In genomic region chr12:54010972-54011664, GRCh38 we compare ENCODE assay signal across 13 cellular contexts.
A peak's percentile ranks its signal among the peaks of the same experiment; 100 is the strongest.
DNase-seq lines count a peak whose midpoint lies in the region; ATAC-seq and TF ChIP-seq lines count a peak whose summit lies in the region.
"Had no signal": no experiment of that assay in that cellular context is flagged by ENCODE, and none has a peak within 500 bp of the region (broad histone marks: within the 10 kb centered on the region; RNA-seq: fewer than 3 reads in every experiment).

No MANE protein-coding gene starts in this region.

- H3K4me3 ChIP-seq in AG10803 (ENCODE audit: low read length) = peak overlapping the region; percentile 98
- peak overlapping the region; percentile 54 for H3K4me3 ChIP-seq in astrocyte of the spinal cord (ENCODE audit: low read depth, low read length)
- H3K4me3 ChIP-seq: spleen had no signal

- in situ Hi-C loops in astrocyte of the spinal cord (cut with HindIII; ENCODE audit: low sequenced_read_pairs) = loop anchor here (25.0 kb wide), 1 partner anchor 176 kb away; the partner anchor contains the start of gene SMUG1

- peaks cover 25% of the 10 kb centered on the region for H3K36me3 Mint-ChIP-seq in nephron progenitor cell (ENCODE audit: low read depth)
- H3K36me3 Mint-ChIP-seq: CD4-positive, CD25-positive, alpha-beta regulatory T cell; memory B cell had no signal

- CTCF ChIA-PET in HEK293T (lab: Yijun Ruan, JAX) = no interaction called here

- no peak for ATAC-seq in GM21515 (IDR thresholded peaks at IDR 0.05; ENCODE audit: unreplicated experiment)
- ATAC-seq in GM18868 (IDR thresholded peaks at IDR 0.05; ENCODE audit: unreplicated experiment) = no peak
- ATAC-seq in GM21576 (IDR thresholded peaks at IDR 0.05; ENCODE audit: unreplicated experiment) = no peak
- ATAC-seq: activated CD8-positive, alpha-beta T cell treated with anti-CD3 and anti-CD28 coated beads for 36 hours had no signal

- H3K4me3 Mint-ChIP-seq in nephron progenitor cell = peak overlapping the region; percentile 91
- H3K4me3 Mint-ChIP-seq: activated CD8-positive, alpha-beta T cell treated with anti-CD3 and anti-CD28 coated beads for 36 hours; memory B cell had no signal

- H3K4me1 Mint-ChIP-seq in nephron progenitor cell = peaks cover 79% of the 10 kb centered on the region

- H3K27me3 Mint-ChIP-seq in nephron progenitor cell (ENCODE audit: low read depth, poor library complexity) = peaks cover 6% of the 10 kb centered on the region

- DNase-seq in AG10803 (ENCODE audit: low read depth) (no peak), HEK293T (ENCODE audit: extremely low spot score) (no peak), astrocyte of the spinal cord (ENCODE audit: low read depth, low spot score) (no peak), nephron progenitor cell (peak; percentile 50), NCI-H510A (lab: John Stamatoyannopoulos, UW) (no peak)
- DNase-seq: activated CD8-positive, alpha-beta T cell treated with anti-CD3 and anti-CD28 coated beads for 36 hours; CD4-positive, CD25-positive, alpha-beta regulatory T cell; foreskin fibroblast; spleen had no signal

- TF ChIP-seq CTCF in AG10803 (conservative IDR thresholded peaks at IDR 0.05; ENCODE audit: low read length) = no peak
- TF ChIP-seq CTCF in astrocyte of the spinal cord (IDR thresholded peaks at IDR 0.05; ENCODE audit: low read depth, low read length) = no peak
- no peak for TF ChIP-seq CTCF in nephron progenitor cell (IDR thresholded peaks at IDR 0.05)

- H3K27ac Mint-ChIP-seq in nephron progenitor cell = peak overlapping the region; percentile 98
- H3K27ac Mint-ChIP-seq: activated CD8-positive, alpha-beta T cell treated with anti-CD3 and anti-CD28 coated beads for 36 hours; CD4-positive, CD25-positive, alpha-beta regulatory T cell had no signal

- no peaks in the 10 kb centered on the region for H3K9me3 Mint-ChIP-seq in nephron progenitor cell
- H3K9me3 Mint-ChIP-seq: activated CD8-positive, alpha-beta T cell treated with anti-CD3 and anti-CD28 coated beads for 36 hours; memory B cell had no signal

- POLR2A ChIA-PET in HEK293T (lab: Yijun Ruan, JAX) = interaction anchor here (1.2 kb wide), 2 partner anchors 15 to 27 kb away, joined by 3 to 4 read pairs; no protein-coding TSS in a partner anchor

TF ChIP-seq in HEK293T, 16 proteins besides CTCF, POLR2A, EP300 and RAD21:
- TF ChIP-seq SUZ12 (IDR thresholded peaks at IDR 0.05) (no peak), PKNOX1 (IDR thresholded peaks at IDR 0.05) (peak; percentile 88)
